ENCODE assay signal across 1 cellular context in genomic region chr18:9683418-9684396, GRCh38.
TF ChIP-seq lines count a peak whose summit lies in the region.

No MANE protein-coding gene starts in this region.

TF ChIP-seq in liver, 16 proteins besides CTCF, POLR2A, EP300 and RAD21 (continued from another document):
- TF ChIP-seq YY1 (IDR thresholded peaks at IDR 0.05), result no peak
- no peak for TF ChIP-seq NR2F2 (IDR thresholded peaks at IDR 0.05)
TF ChIP-seq in liver: peak in this region for 0.
